28 cellular contexts compared by ENCODE assay signal in the genomic region with DNA sequence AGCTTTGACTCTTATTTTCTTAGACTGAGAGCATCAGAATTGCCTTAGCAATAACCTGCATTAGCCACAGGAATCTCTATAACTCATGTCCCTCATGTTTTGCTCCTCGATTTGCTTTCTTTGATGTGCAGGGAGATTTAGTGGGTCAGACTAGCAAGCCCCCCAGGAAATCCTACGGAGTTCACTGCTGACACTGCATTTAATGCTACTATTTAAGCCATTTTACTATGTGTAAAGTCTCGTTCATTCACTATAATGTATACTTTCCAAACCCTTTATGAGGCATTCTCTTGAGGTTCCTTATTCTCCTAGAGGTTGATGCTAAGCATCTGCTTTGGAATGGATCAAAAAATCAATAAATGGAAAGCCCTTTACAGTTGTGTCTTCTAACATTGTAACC.
"Had no signal": no experiment of that assay in that cellular context is flagged by ENCODE, and none has a peak within 500 bp of the region (broad histone marks: within the 10 kb centered on the region; RNA-seq: fewer than 3 reads in every experiment).

No MANE protein-coding gene starts in this region.

- H3K27me3 ChIP-seq: colonic mucosa, dorsolateral prefrontal cortex, esophagus muscularis mucosa, esophagus squamous epithelium, foreskin keratinocyte, gastrocnemius medialis, gastroesophageal sphincter, heart left ventricle had no signal

- H3K36me3 ChIP-seq: colonic mucosa, esophagus squamous epithelium, gastrocnemius medialis, gastroesophageal sphincter had no signal

- DNase-seq: colonic mucosa; cortex of kidney; dermis blood vessel endothelial cell; dorsolateral prefrontal cortex; effector CD4-positive, alpha-beta T cell; effector CD8-positive, alpha-beta T cell; effector memory CD4-positive, alpha-beta T cell; effector memory CD8-positive, alpha-beta T cell; endodermal cell; erythroblast; esophagus squamous epithelium; foreskin fibroblast; foreskin keratinocyte; foreskin melanocyte; gastrocnemius medialis; glutamatergic neuron; head of caudate nucleus; heart left ventricle had no signal

- H3K9me3 Mint-ChIP-seq: dendritic cell treated with granulocyte-macrophage colony-stimulating factor and Interleukin-4, amounts not matched to agents 40 ng/mL and 50 ng/mL, for 4 days; endodermal cell had no signal

- H3K9me3 ChIP-seq: colonic mucosa, esophagus muscularis mucosa, esophagus squamous epithelium, gastrocnemius medialis, gastroesophageal sphincter, heart left ventricle had no signal

- H3K4me3 Mint-ChIP-seq: dendritic cell treated with granulocyte-macrophage colony-stimulating factor and Interleukin-4, amounts not matched to agents 40 ng/mL and 50 ng/mL, for 4 days; effector memory CD8-positive, alpha-beta T cell; endodermal cell had no signal

- H3K27ac Mint-ChIP-seq: dendritic cell treated with granulocyte-macrophage colony-stimulating factor and Interleukin-4, amounts not matched to agents 40 ng/mL and 50 ng/mL, for 4 days; effector memory CD8-positive, alpha-beta T cell; endodermal cell had no signal

- ATAC-seq: effector memory CD8-positive, alpha-beta T cell; esophagus mucosa; foreskin keratinocyte; gastrocnemius medialis; gastroesophageal sphincter had no signal

- FAIRE-seq: colon, endometrium, endothelial cell of umbilical vein, frontal cortex had no signal

- H3K4me1 ChIP-seq: colonic mucosa, esophagus muscularis mucosa, foreskin keratinocyte, gastrocnemius medialis, gastroesophageal sphincter had no signal

- H3K27ac ChIP-seq: colonic mucosa, coronary artery, dorsolateral prefrontal cortex, epithelial cell of prostate, esophagus muscularis mucosa, esophagus squamous epithelium, foreskin keratinocyte, gastrocnemius medialis, gastroesophageal sphincter, heart left ventricle had no signal

- H3K27me3 Mint-ChIP-seq: effector memory CD8-positive, alpha-beta T cell had no signal

- H3K4me3 ChIP-seq: colonic mucosa, coronary artery, dorsolateral prefrontal cortex, esophagus muscularis mucosa, esophagus squamous epithelium, gastrocnemius medialis, gastroesophageal sphincter, heart left ventricle had no signal
